Comparison of ENCODE assay signal across 9 cellular contexts in the genomic region with DNA sequence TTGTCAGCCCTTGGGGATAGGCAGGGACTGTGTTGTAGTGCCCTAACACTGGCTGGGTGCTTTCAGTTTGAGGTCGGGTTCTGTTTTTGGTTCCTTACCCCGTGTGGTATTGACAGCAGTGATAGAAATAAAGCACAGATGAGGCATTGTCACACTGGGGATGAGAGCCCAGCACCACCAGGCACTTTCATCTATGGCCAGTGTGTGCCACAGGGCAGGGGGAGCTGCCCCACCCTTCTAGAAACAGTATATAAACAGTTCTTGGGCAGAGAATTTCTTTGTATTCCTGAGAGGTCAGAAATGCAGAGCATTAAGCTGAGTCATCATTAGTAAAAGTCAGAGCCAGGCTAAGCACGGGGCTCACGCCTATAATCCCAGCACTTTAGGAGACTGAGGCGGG. TPM values are rescaled to one million over a fixed set of nuclear protein-coding genes. Genes with fewer than 3 reads are reported as not detected.
DNase-seq lines count a peak whose midpoint lies in the region; ATAC-seq and TF ChIP-seq lines count a peak whose summit lies in the region.
"Had no signal": no experiment of that assay in that cellular context is flagged by ENCODE, and none has a peak within 500 bp of the region (broad histone marks: within the 10 kb centered on the region; RNA-seq: fewer than 3 reads in every experiment).

No MANE protein-coding gene starts in this region.

- peaks cover 14% of the 10 kb centered on the region for H3K4me1 ChIP-seq in colonic mucosa
- H3K4me1 ChIP-seq in mesenchymal stem cell (ENCODE audit: control insufficient read depth, insufficient read depth, low read depth, low read length) = peaks cover 13% of the 10 kb centered on the region
- H3K4me1 ChIP-seq in tibial artery = peaks cover 0 to 17% (median 0%) of the 10 kb centered on the region in 4 donors

- H3K36me3 Mint-ChIP-seq in activated CD4-positive, alpha-beta memory T cell treated with anti-CD3 and anti-CD28 coated beads, Interleukin-2, amount 10 ng/mL, durations not matched to agents 7 days and 5 days (ENCODE audit: low read depth) = peaks cover 74% of the 10 kb centered on the region
- H3K36me3 Mint-ChIP-seq in activated CD4-positive, alpha-beta memory T cell treated with anti-CD3 and anti-CD28 coated beads for 36 hours = peaks cover 59% of the 10 kb centered on the region

- H3K27me3 Mint-ChIP-seq in activated CD4-positive, alpha-beta memory T cell treated with anti-CD3 and anti-CD28 coated beads, Interleukin-2, amount 10 ng/mL, durations not matched to agents 7 days and 5 days = no peaks in the 10 kb centered on the region
- no peaks in the 10 kb centered on the region for H3K27me3 Mint-ChIP-seq in activated CD4-positive, alpha-beta memory T cell treated with anti-CD3 and anti-CD28 coated beads for 36 hours

- H3K27me3 ChIP-seq in colonic mucosa (no peaks in the 10 kb centered on the region), mesenchymal stem cell (ENCODE audit: control insufficient read depth in 1 of 2, insufficient read depth in 1 of 2, low read length in 2 of 2) (no peaks in the 10 kb centered on the region), tibial artery (no peaks in the 10 kb centered on the region)

- WGBS in mesenchymal stem cell = 40% methylated on average over 2 of the region's 5 CpGs

- H4K91ac ChIP-seq in mesenchymal stem cell (ENCODE audit: low read length) = peak overlapping the region; percentile 81

- intact Hi-C loops in activated CD4-positive, alpha-beta memory T cell treated with anti-CD3 and anti-CD28 coated beads for 36 hours (cut with micrococcal nuclease) = no loop called here
- intact Hi-C loops in colonic mucosa (cut with DNase I) = no loop called here
- intact Hi-C loops in tibial artery (cut with DNase I; ENCODE audit: low total_unique reads) = no loop called here

- peak overlapping the region; percentile 41 for H3K4me2 ChIP-seq in mesenchymal stem cell (ENCODE audit: low read length, poor library complexity, severe bottlenecking)

- peak overlapping the region in 1 of 2 donors; percentile 71 for H3K9ac ChIP-seq in colonic mucosa (ENCODE audit: low read depth in 2 of 2, low read length in 2 of 2)
- peak overlapping the region; percentile 83 for H3K9ac ChIP-seq in mesenchymal stem cell (ENCODE audit: low read length)

- H3K4me3 ChIP-seq in colonic mucosa (no peak overlapping the region), mesenchymal stem cell (ENCODE audit: insufficient read depth in 1 of 2, low read depth in 1 of 2, low read length in 2 of 2) (peak overlapping the region in 1 of 2 experiments; percentile 15), tibial artery (no peak overlapping the region)

- no peaks in the 10 kb centered on the region for H3K36me3 ChIP-seq in colonic mucosa
- peaks cover 23 to 41% of the 10 kb centered on the region in 2 experiments for H3K36me3 ChIP-seq in mesenchymal stem cell (ENCODE audit: control insufficient read depth in 1 of 2, insufficient read depth in 2 of 2, low read depth in 1 of 2, low read length in 2 of 2)
- H3K36me3 ChIP-seq in tibial artery = peaks cover 4 to 68% (median 27%) of the 10 kb centered on the region in 3 donors

- CTCF ChIA-PET in activated CD4-positive, alpha-beta memory T cell treated with anti-CD3 and anti-CD28 coated beads, Interleukin-2, amount 10 ng/mL, durations not matched to agents 7 days and 5 days (lab: Charles Lee) = no interaction called here
- CTCF ChIA-PET in activated CD4-positive, alpha-beta memory T cell treated with anti-CD3 and anti-CD28 coated beads for 36 hours (lab: Charles Lee) = interaction anchor here (1.6 kb wide), 1 partner anchor 38 kb away, joined by 4 read pairs; no protein-coding TSS in a partner anchor

- peak overlapping the region; percentile 79 to 93 for H3K18ac ChIP-seq in mesenchymal stem cell (ENCODE audit: low read depth in 1 of 2, low read length in 2 of 2)

- H3K4me3 Mint-ChIP-seq in activated CD4-positive, alpha-beta memory T cell treated with anti-CD3 and anti-CD28 coated beads, Interleukin-2, amount 10 ng/mL, durations not matched to agents 7 days and 5 days = no peak overlapping the region
- H3K4me3 Mint-ChIP-seq in activated CD4-positive, alpha-beta memory T cell treated with anti-CD3 and anti-CD28 coated beads for 36 hours = no peak overlapping the region

- no peaks in the 10 kb centered on the region for H3K9me3 Mint-ChIP-seq in activated CD4-positive, alpha-beta memory T cell treated with anti-CD3 and anti-CD28 coated beads, Interleukin-2, amount 10 ng/mL, durations not matched to agents 7 days and 5 days
- H3K9me3 Mint-ChIP-seq in activated CD4-positive, alpha-beta memory T cell treated with anti-CD3 and anti-CD28 coated beads for 36 hours = no peaks in the 10 kb centered on the region

- peak overlapping the region; percentile 74 for H2BK120ac ChIP-seq in mesenchymal stem cell (ENCODE audit: low read depth, low read length)

- peak overlapping the region; percentile 57 for H3K27ac Mint-ChIP-seq in activated CD4-positive, alpha-beta memory T cell treated with anti-CD3 and anti-CD28 coated beads, Interleukin-2, amount 10 ng/mL, durations not matched to agents 7 days and 5 days
- no peak overlapping the region for H3K27ac Mint-ChIP-seq in activated CD4-positive, alpha-beta memory T cell treated with anti-CD3 and anti-CD28 coated beads for 36 hours

- no peak overlapping the region for H3K23ac ChIP-seq in mesenchymal stem cell (ENCODE audit: low read length in 2 of 2)

- H3K9me3 ChIP-seq in colonic mucosa (no peaks in the 10 kb centered on the region), mesenchymal stem cell (ENCODE audit: control insufficient read depth, low read length) (no peaks in the 10 kb centered on the region), tibial artery (no peaks in the 10 kb centered on the region)

- no peak for ATAC-seq in GM19324 (IDR thresholded peaks at IDR 0.05; ENCODE audit: low FRiP score, unreplicated experiment)

- peak overlapping the region in 1 of 2 experiments; percentile 64 for H3K14ac ChIP-seq in mesenchymal stem cell (ENCODE audit: low read length in 2 of 2)

- H3K27ac ChIP-seq in colonic mucosa (peak overlapping the region; percentile 83), mesenchymal stem cell (ENCODE audit: low read length, poor library complexity, severe bottlenecking) (peak overlapping the region; percentile 97), tibial artery (peak overlapping the region; percentile 58 to 59)

- H2BK15ac ChIP-seq in mesenchymal stem cell (ENCODE audit: low read depth, poor library complexity, severe bottlenecking) = no peak overlapping the region

- DNase-seq in activated CD4-positive, alpha-beta memory T cell treated with anti-CD3 and anti-CD28 coated beads, Interleukin-2, amount 10 ng/mL, durations not matched to agents 7 days and 5 days = no peak
- DNase-seq in activated CD4-positive, alpha-beta memory T cell treated with anti-CD3 and anti-CD28 coated beads for 36 hours = no peak
- DNase-seq in colonic mucosa (no peak), mesenchymal stem cell (peak; percentile 83), tibial artery (no peak), NCI-H1930 (lab: John Stamatoyannopoulos, UW) (no peak), NCI-H187 (lab: John Stamatoyannopoulos, UW) (no peak)
- DNase-seq: activated CD8-positive, alpha-beta memory T cell treated with anti-CD3 and anti-CD28 coated beads for 24 hours had no signal

- no peak for TF ChIP-seq CTCF in colonic mucosa (IDR thresholded peaks at IDR 0.05)
- TF ChIP-seq CTCF in tibial artery (IDR thresholded peaks at IDR 0.05) = no peak

- POLR2A ChIA-PET in activated CD4-positive, alpha-beta memory T cell treated with anti-CD3 and anti-CD28 coated beads, Interleukin-2, amount 10 ng/mL, durations not matched to agents 7 days and 5 days (lab: Charles Lee) = interaction anchor here (1.0 kb wide), 1 partner anchor 29 kb away, joined by 4 read pairs; the partner anchor contains the start of gene POLA2
- POLR2A ChIA-PET in activated CD4-positive, alpha-beta memory T cell treated with anti-CD3 and anti-CD28 coated beads for 36 hours (lab: Charles Lee) = no interaction called here

- peak overlapping the region; percentile 93 for H4K8ac ChIP-seq in mesenchymal stem cell (ENCODE audit: low read length)

- peaks cover 4% of the 10 kb centered on the region for H3K79me1 ChIP-seq in mesenchymal stem cell (replicated peaks; ENCODE audit: low read length, poor library complexity, severe bottlenecking)

- H3K4ac ChIP-seq in mesenchymal stem cell (ENCODE audit: low read depth in 1 of 2, low read length in 2 of 2) = peak overlapping the region; percentile 51 to 92

- no peak overlapping the region for H2AFZ ChIP-seq in mesenchymal stem cell (ENCODE audit: low read depth, low read length)

- peak overlapping the region; percentile 75 for H2BK5ac ChIP-seq in mesenchymal stem cell (ENCODE audit: low read depth, low read length, poor library complexity, severe bottlenecking)

- H2AK5ac ChIP-seq in mesenchymal stem cell (ENCODE audit: low read length, severe bottlenecking) = peak overlapping the region; percentile 61

- H3K4me1 Mint-ChIP-seq in activated CD4-positive, alpha-beta memory T cell treated with anti-CD3 and anti-CD28 coated beads, Interleukin-2, amount 10 ng/mL, durations not matched to agents 7 days and 5 days = peaks cover 12% of the 10 kb centered on the region
- H3K4me1 Mint-ChIP-seq in activated CD4-positive, alpha-beta memory T cell treated with anti-CD3 and anti-CD28 coated beads for 36 hours (ENCODE audit: low read depth) = peaks cover 4% of the 10 kb centered on the region

- peak overlapping the region; percentile 97 to 100 for H2BK12ac ChIP-seq in mesenchymal stem cell (ENCODE audit: low read length in 2 of 2)

RNA-seq across cellular contexts. Expression of gene CDC42EP2, which starts 23.1 kb away (rescaled TPM):
- total RNA-seq in activated CD4-positive, alpha-beta memory T cell treated with anti-CD3 and anti-CD28 coated beads, Interleukin-2, amount 10 ng/mL, durations not matched to agents 7 days and 5 days = under 1 TPM; 0.38 to 0.70 TPM
- total RNA-seq in activated CD4-positive, alpha-beta memory T cell treated with anti-CD3 and anti-CD28 coated beads for 36 hours = under 1 TPM in 1 of 2 experiments, not detected in 1; 0.26 TPM
- total RNA-seq in colonic mucosa = 10 to 100 TPM in 1 of 2 donors, 1 to 10 TPM in 1; 7.8 to 28.3 TPM
- polyA plus RNA-seq in mesenchymal stem cell (2013, experiment 1 of 2) = 22.3 TPM
- 21.3 TPM for polyA plus RNA-seq in mesenchymal stem cell (2013, experiment 2 of 2)

RNA-seq across cellular contexts. Expression of gene POLA2, which starts 29.9 kb away (rescaled TPM):
- 10 to 100 TPM; 42.0 to 51.1 TPM for total RNA-seq in activated CD4-positive, alpha-beta memory T cell treated with anti-CD3 and anti-CD28 coated beads, Interleukin-2, amount 10 ng/mL, durations not matched to agents 7 days and 5 days
- 10 to 100 TPM; 62.9 to 66.9 TPM for total RNA-seq in activated CD4-positive, alpha-beta memory T cell treated with anti-CD3 and anti-CD28 coated beads for 36 hours
- 10 to 100 TPM in 1 of 2 donors, 1 to 10 TPM in 1; 5.9 to 28.0 TPM for total RNA-seq in colonic mucosa
- polyA plus RNA-seq in mesenchymal stem cell (2013, experiment 1 of 2) = 2.6 TPM
- polyA plus RNA-seq in mesenchymal stem cell (2013, experiment 2 of 2) = 3.4 TPM

RNA-seq across cellular contexts. Expression of gene DPF2, which starts 42.0 kb away (rescaled TPM):
- total RNA-seq in activated CD4-positive, alpha-beta memory T cell treated with anti-CD3 and anti-CD28 coated beads, Interleukin-2, amount 10 ng/mL, durations not matched to agents 7 days and 5 days = 10 to 100 TPM; 80.7 to 82.0 TPM
- total RNA-seq in activated CD4-positive, alpha-beta memory T cell treated with anti-CD3 and anti-CD28 coated beads for 36 hours = 10 to 100 TPM; 68.7 to 71.6 TPM
- total RNA-seq in colonic mucosa = 10 to 100 TPM; 35.0 to 48.0 TPM
- 52.4 TPM for polyA plus RNA-seq in mesenchymal stem cell (2013, experiment 1 of 2)
- 46.0 TPM for polyA plus RNA-seq in mesenchymal stem cell (2013, experiment 2 of 2)

Comparison
In these comparisons a context has a peak if more than half of its experiments do, and no peak if none do; other contexts are left out.
1. RNA of gene CDC42EP2, which starts 23.1 kb away (total RNA-seq): 7.8 to 28.3 TPM in colonic mucosa; 0.38 to 0.70 TPM in activated CD4-positive, alpha-beta memory T cell treated with anti-CD3 and anti-CD28 coated beads, Interleukin-2, amount 10 ng/mL, durations not matched to agents 7 days and 5 days and 0.26 TPM in activated CD4-positive, alpha-beta memory T cell treated with anti-CD3 and anti-CD28 coated beads for 36 hours; every median in the first group is over 4 times any median in the second.
2. Peak in every context shown above with its lines, with median percentiles within 50 percentile points of each other: H3K27ac ChIP-seq.